In the genomic region with DNA sequence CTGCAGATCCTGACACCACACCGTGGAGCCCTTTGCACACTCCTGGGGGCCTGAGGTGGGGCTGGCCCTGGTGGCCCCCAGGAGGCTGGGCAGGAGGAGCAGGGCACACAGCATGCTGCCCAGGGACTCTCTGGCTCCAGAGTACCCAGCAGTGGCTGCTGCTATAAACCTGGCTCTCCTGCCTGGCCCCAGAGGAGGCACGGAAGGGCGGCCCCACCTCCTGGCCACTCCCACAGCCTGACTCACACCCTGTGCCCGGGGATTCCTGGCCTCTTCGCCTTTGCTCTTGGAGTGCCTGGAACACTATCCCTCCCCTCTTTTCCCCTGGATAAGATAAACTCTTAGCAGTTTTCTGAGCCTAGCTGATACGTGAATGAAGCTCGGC, we compare ENCODE assay signal across 9 cellular contexts. TPM values are rescaled to one million over a fixed set of nuclear protein-coding genes. Genes with fewer than 3 reads are reported as not detected.
DNase-seq lines count a peak whose midpoint lies in the region; ATAC-seq lines count a peak whose summit lies in the region.
"Had no signal": no experiment of that assay in that cellular context is flagged by ENCODE, and none has a peak within 500 bp of the region (broad histone marks: within the 10 kb centered on the region; RNA-seq: fewer than 3 reads in every experiment).

A gene with protein sequence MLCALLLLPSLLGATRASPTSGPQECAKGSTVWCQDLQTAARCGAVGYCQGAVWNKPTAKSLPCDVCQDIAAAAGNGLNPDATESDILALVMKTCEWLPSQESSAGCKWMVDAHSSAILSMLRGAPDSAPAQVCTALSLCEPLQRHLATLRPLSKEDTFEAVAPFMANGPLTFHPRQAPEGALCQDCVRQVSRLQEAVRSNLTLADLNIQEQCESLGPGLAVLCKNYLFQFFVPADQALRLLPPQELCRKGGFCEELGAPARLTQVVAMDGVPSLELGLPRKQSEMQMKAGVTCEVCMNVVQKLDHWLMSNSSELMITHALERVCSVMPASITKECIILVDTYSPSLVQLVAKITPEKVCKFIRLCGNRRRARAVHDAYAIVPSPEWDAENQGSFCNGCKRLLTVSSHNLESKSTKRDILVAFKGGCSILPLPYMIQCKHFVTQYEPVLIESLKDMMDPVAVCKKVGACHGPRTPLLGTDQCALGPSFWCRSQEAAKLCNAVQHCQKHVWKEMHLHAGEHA (minus strand): TSS at position 165 of the 385 bp plus-strand sequence. CDS start 51 bp downstream, at position 114.

- H3K27me3 Mint-ChIP-seq in activated CD4-positive, alpha-beta T cell treated with anti-CD3 and anti-CD28 coated beads for 36 hours, result peaks cover 2% of the 10 kb centered on the region

- no peaks in the 10 kb centered on the region for H3K9me3 Mint-ChIP-seq in activated CD4-positive, alpha-beta T cell treated with anti-CD3 and anti-CD28 coated beads for 36 hours (ENCODE audit: low read depth)

- no peaks in the 10 kb centered on the region for H3K4me1 Mint-ChIP-seq in activated CD4-positive, alpha-beta T cell treated with anti-CD3 and anti-CD28 coated beads for 36 hours

- CTCF ChIA-PET in activated CD4-positive, alpha-beta T cell treated with anti-CD3 and anti-CD28 coated beads for 36 hours (lab: Charles Lee), result no interaction called here

- DNase-seq in activated CD4-positive, alpha-beta T cell treated with anti-CD3 and anti-CD28 coated beads for 36 hours, result peak; percentile 37
- DNase-seq in activated CD4-positive, alpha-beta T cell treated with anti-CD3 and anti-CD28 coated beads, Interleukin-2, amount 50 U/mL, for 4 hours, result no peak
- DNase-seq in RPMI7951 (ENCODE audit: low read depth) (peak; percentile 52), iPS DF 19.7 (ENCODE audit: low read depth, low spot score) (peak; percentile 17), stromal cell of bone marrow (ENCODE audit: low read depth) (peak; percentile 8), amniotic stem cell (lab: John Stamatoyannopoulos, UW) (no peak), hippocampal formation (lab: John Stamatoyannopoulos, UW) (no peak), Ammon's horn (ENCODE audit: low spot score) (no peak)

- H3K4me3 Mint-ChIP-seq in activated CD4-positive, alpha-beta T cell treated with anti-CD3 and anti-CD28 coated beads for 36 hours, result no peak within 1 kb of the TSS
- H3K4me3 Mint-ChIP-seq: neural crest cell had no signal

- H3K27ac Mint-ChIP-seq in activated CD4-positive, alpha-beta T cell treated with anti-CD3 and anti-CD28 coated beads for 36 hours, result no peak within 1 kb of the TSS

- intact Hi-C loops in activated CD4-positive, alpha-beta T cell treated with anti-CD3 and anti-CD28 coated beads for 36 hours (cut with DNase I, micrococcal nuclease), result no loop called here

- no peaks in the 10 kb centered on the region for H3K36me3 Mint-ChIP-seq in activated CD4-positive, alpha-beta T cell treated with anti-CD3 and anti-CD28 coated beads for 36 hours (ENCODE audit: low read depth)

- POLR2A ChIA-PET in activated CD4-positive, alpha-beta T cell treated with anti-CD3 and anti-CD28 coated beads for 36 hours (lab: Charles Lee), result no interaction called here

- peak; percentile 55 for ATAC-seq in activated CD4-positive, alpha-beta T cell treated with anti-CD3 and anti-CD28 coated beads for 36 hours

RNA-seq across cellular contexts. Expression of the gene that starts here (rescaled TPM):
- total RNA-seq in activated CD4-positive, alpha-beta T cell treated with anti-CD3 and anti-CD28 coated beads for 36 hours, result not detected
- total RNA-seq in RPMI7951 (2014; rRNA removed; shearing (Covaris generic)), result under 0.01 TPM in 1 of 2 replicates, not detected in the other
- total RNA-seq: neural crest cell had no signal

Comparison
In these comparisons a context has a peak if more than half of its experiments do, and no peak if none do; other contexts are left out.
1. Peak in DNase-seq and ATAC-seq in activated CD4-positive, alpha-beta T cell treated with anti-CD3 and anti-CD28 coated beads for 36 hours; RNA of the gene not detected or under 1 TPM.
2. Peak in DNase-seq in RPMI7951; RNA of the gene not detected or under 1 TPM.
3. DNase-seq: peak in iPS DF 19.7 (single experiment) and stromal cell of bone marrow (single experiment); none in activated CD4-positive, alpha-beta T cell treated with anti-CD3 and anti-CD28 coated beads, Interleukin-2, amount 50 U/mL, for 4 hours (0 of 2), amniotic stem cell (single experiment), hippocampal formation (0 of 2) and Ammon's horn (single experiment).